ENCODE assay signal across 8 cellular contexts in the genomic region with DNA sequence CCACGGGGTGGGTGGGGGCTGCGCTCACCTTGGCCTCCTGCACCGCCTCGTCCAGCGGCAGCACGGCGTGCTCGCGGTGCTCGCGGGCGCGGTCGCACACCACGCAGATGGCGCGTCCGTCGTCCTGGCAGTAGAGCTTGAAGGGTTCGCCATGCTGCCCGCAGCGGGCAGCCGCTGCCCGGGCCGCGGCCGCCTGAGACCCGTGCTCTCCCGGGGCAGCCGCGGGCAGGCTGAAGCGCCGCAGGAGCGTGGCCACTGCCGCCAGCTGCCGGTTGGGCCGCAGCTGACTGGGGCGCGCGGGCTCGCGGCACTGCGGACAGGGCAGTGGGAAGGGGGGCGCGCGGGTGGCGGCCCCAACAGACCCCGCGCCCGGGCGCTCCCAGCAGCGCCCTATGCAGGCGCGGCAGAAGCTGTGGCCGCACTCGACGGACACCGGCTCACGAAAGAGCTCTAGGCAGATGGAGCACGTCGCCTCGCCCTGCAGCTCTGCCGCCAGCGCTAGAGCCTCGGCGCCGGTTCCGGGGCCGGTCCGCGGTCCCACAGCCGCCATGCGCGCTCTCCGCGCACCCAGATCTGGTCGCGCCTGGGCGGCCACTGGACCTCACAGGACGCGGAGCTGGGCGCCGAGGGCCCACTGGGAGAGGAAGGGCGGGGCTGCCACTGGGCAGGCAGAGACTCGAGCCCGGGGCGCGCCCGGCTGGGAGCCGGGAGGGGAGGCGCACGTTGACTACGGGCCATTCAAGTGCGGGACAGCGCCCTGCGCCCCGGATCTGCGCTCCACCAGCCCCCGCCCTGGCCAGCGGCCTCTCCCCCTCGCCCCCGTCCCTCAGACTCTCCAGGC. TPM values are rescaled to one million over a fixed set of nuclear protein-coding genes. Genes with fewer than 3 reads are reported as not detected.
DNase-seq lines count a peak whose midpoint lies in the region; ATAC-seq, FAIRE-seq and TF ChIP-seq lines count a peak whose summit lies in the region.

Gene TRIM7 (minus strand): TSS at position 636 of the 841 bp plus-strand sequence. CDS start 86 bp downstream, at position 550.

- no peaks in the 10 kb centered on the region for H3K9me3 ChIP-seq in H1 (ENCODE audit: insufficient read depth in 2 of 2, low read depth in 1 of 2, low read length in 1 of 2)
- H3K9me3 ChIP-seq in muscle layer of colon (ENCODE audit: low read length), result no peaks in the 10 kb centered on the region

- H4K8ac ChIP-seq in H1 (ENCODE audit: extremely low read depth, insufficient read depth, low read length), result peak within 1 kb of the TSS; percentile 81; the same call in 1 of the 2 replicates

- no peaks in the 10 kb centered on the region for H3K79me1 ChIP-seq in H1 (ENCODE audit: low read depth, low read length)

- H3K14ac ChIP-seq in H1 (ENCODE audit: insufficient read length), result no peak within 1 kb of the TSS

- no peak for TF ChIP-seq CTCF in H1 (IDR thresholded peaks at IDR 0.05; ENCODE audit: control extremely low read depth in 1 of 3, insufficient read depth in 1 of 3, low read depth in 1 of 3, low read length in 3 of 3)

- FAIRE-seq in H1 (lab: Jason Lieb, UNC), result no peak

- CTCF ChIA-PET in H1 (lab: Charles Lee; ENCODE audit: partially characterized antibody), result interaction anchor here (0.8 to 14.5 kb wide), 4 partner anchors 7 to 69 kb away, joined by 3 to 197 read pairs (median 5); no protein-coding TSS in a partner anchor

- no peak within 1 kb of the TSS for H2BK120ac ChIP-seq in H1 (replicated peaks; ENCODE audit: low read depth, low read length)

- H2BK20ac ChIP-seq in H1 (ENCODE audit: low read length), result no peak within 1 kb of the TSS

- no peak for ATAC-seq in GM21360 (IDR thresholded peaks at IDR 0.05; ENCODE audit: unreplicated experiment)

- H3K27me3 ChIP-seq in H1 (replicated peaks in 1 of 4; ENCODE audit: control insufficient read depth in 3 of 4, extremely low read depth in 1 of 4, insufficient read depth in 3 of 4, low read length in 3 of 4), result peaks cover 30 to 67% (median 55%) of the 10 kb centered on the region in 4 experiments
- H3K27me3 ChIP-seq in muscle layer of colon (ENCODE audit: control insufficient read depth in 1 of 2, insufficient read depth in 2 of 2, low read length in 2 of 2), result peaks cover 0 to 17% of the 10 kb centered on the region in 2 donors

- H3K4ac ChIP-seq in H1 (replicated peaks; ENCODE audit: insufficient read length, low read depth, low read length), result no peak within 1 kb of the TSS

- H3K4me3 ChIP-seq in H1 (ENCODE audit: extremely low read depth in 1 of 4, insufficient read depth in 2 of 4, low read depth in 3 of 4, low read length in 4 of 4), result peak within 1 kb of the TSS; percentile 55 to 87 (median 80)
- peak within 1 kb of the TSS; percentile 54 to 62 for H3K4me3 ChIP-seq in muscle layer of colon (ENCODE audit: low read depth in 1 of 2, low read length in 2 of 2)

- H3K23me2 ChIP-seq in H1 (ENCODE audit: low read depth, low read length), result peaks cover 24% of the 10 kb centered on the region

- H2BK5ac ChIP-seq in H1 (ENCODE audit: low read depth, low read length), result no peak within 1 kb of the TSS

- TF ChIP-seq POLR2A in H1 (IDR thresholded peaks at IDR 0.05; ENCODE audit: control extremely low read depth in 1 of 2, low read depth in 2 of 2, low read length in 2 of 2), result no peak

- H2BK15ac ChIP-seq in H1 (ENCODE audit: low read length), result peak within 1 kb of the TSS; percentile 46; the same call in 1 of the 2 replicates

- H2AFZ ChIP-seq in H1 (ENCODE audit: low read length), result peak within 1 kb of the TSS; percentile 8; the same call in 1 of the 2 replicates

- H3K23ac ChIP-seq in H1 (ENCODE audit: insufficient read length), result no peak within 1 kb of the TSS

- H4K91ac ChIP-seq in H1 (replicated peaks; ENCODE audit: insufficient read length, low read length), result no peak within 1 kb of the TSS

- no peak for TF ChIP-seq EP300 in H1 (IDR thresholded peaks at IDR 0.05; ENCODE audit: borderline replicate concordance in 1 of 2, low read depth in 2 of 2, low read length in 2 of 2)

- peak within 1 kb of the TSS; percentile 68; the same call in 1 of the 2 replicates for H2BK12ac ChIP-seq in H1 (ENCODE audit: low read depth, low read length)

- H4K20me1 ChIP-seq in H1 (replicated peaks in 1 of 2; ENCODE audit: control insufficient read depth in 1 of 2, insufficient read depth in 2 of 2, low read length in 2 of 2), result peaks cover 2 to 3% of the 10 kb centered on the region in 2 experiments

- DNase-seq in EH (ENCODE audit: low read depth), result peak; percentile 71
- DNase-seq in RPMI7951 (ENCODE audit: low read depth), result peak; percentile 69
- no peak for DNase-seq in H1 (ENCODE audit: low read depth in 1 of 2, low spot score in 2 of 2)
- no peak for DNase-seq in H4 (ENCODE audit: low spot score)
- no peak for DNase-seq in caudate nucleus (lab: John Stamatoyannopoulos, UW)
- no peak for DNase-seq in mucosa of gallbladder (ENCODE audit: low spot score)

- H3K36me3 ChIP-seq in H1 (ENCODE audit: control insufficient read depth in 2 of 4, insufficient read depth in 4 of 4, low read length in 3 of 4) (peaks cover 0 to 7% (median 0%) of the 10 kb centered on the region in 4 experiments; a peak in 1 of 8 replicates), muscle layer of colon (ENCODE audit: insufficient read depth, low read length) (no peaks in the 10 kb centered on the region)

- H3K4me2 ChIP-seq in H1 (ENCODE audit: insufficient read depth in 1 of 2, low read depth in 2 of 2, low read length in 2 of 2), result peak within 1 kb of the TSS; percentile 93 to 99

- no peak within 1 kb of the TSS for H3K27ac ChIP-seq in H1 (ENCODE audit: low read depth, low read length)
- H3K27ac ChIP-seq in muscle layer of colon (ENCODE audit: low read depth, low read length), result no peak within 1 kb of the TSS
- H3K27ac ChIP-seq in caudate nucleus (ENCODE audit: low read depth, low read length), result no peak within 1 kb of the TSS

- H3K56ac ChIP-seq in H1 (replicated peaks; ENCODE audit: insufficient read length, low read depth, low read length), result no peak within 1 kb of the TSS

- WGBS in H1 (ENCODE audit: extremely low coverage in 1 of 2, insufficient coverage in 1 of 2, insufficient read length in 1 of 2, insufficient replicate concordance in 2 of 2, low coverage in 1 of 2, low lambda C conversion rate in 2 of 2, missing lambda C conversion rate in 1 of 2), 2 experiments, result 2% methylated on average over 54 of the region's 102 CpGs; no CpG with 5 or more reads in 1 of the 2 experiments

- no peak within 1 kb of the TSS; the same call in 1 of the 2 replicates for H3K18ac ChIP-seq in H1 (ENCODE audit: extremely low read depth, low read length)

- H3K4me1 ChIP-seq in H1 (replicated peaks in 1 of 4; ENCODE audit: control insufficient read depth in 3 of 4, insufficient read depth in 4 of 4, low read length in 3 of 4) (peaks cover 0 to 15% (median 8%) of the 10 kb centered on the region in 4 experiments; a peak in 6 of 7 replicates), muscle layer of colon (ENCODE audit: insufficient read depth, low read length) (peaks cover 19% of the 10 kb centered on the region)

- H3K9ac ChIP-seq in H1 (replicated peaks in 1 of 4; ENCODE audit: extremely low read depth in 1 of 4, low read depth in 3 of 4, low read length in 3 of 4), result peak within 1 kb of the TSS in 1 of 4 experiments; percentile 54; a peak in 3 of 7 replicates
- H3K9ac ChIP-seq in muscle layer of colon (ENCODE audit: low read length), result no peak within 1 kb of the TSS

- POLR2A ChIA-PET in H1 (lab: Charles Lee; ENCODE audit: partially characterized antibody), result interaction anchor here (1.3 to 8.4 kb wide), 5 partner anchors 12 to 57 kb away, joined by 5 to 90 read pairs (median 32); partner anchors contain the start of genes RACK1 and TRIM52

- no peak within 1 kb of the TSS for H2AK5ac ChIP-seq in H1 (ENCODE audit: low read depth, low read length)

- H3K79me2 ChIP-seq in H1 (ENCODE audit: control insufficient read depth in 1 of 2, insufficient read depth in 2 of 2, low read length in 2 of 2), result no peaks in the 10 kb centered on the region

- TF ChIP-seq RAD21 in H1 (IDR thresholded peaks at IDR 0.05 in 1 of 2, conservative IDR thresholded peaks at IDR 0.05 in 1 of 2; ENCODE audit: low read depth in 2 of 2, low read length in 2 of 2), result no peak

- H4K5ac ChIP-seq in H1 (ENCODE audit: insufficient read length, low read depth, low read length), result no peak within 1 kb of the TSS

TF ChIP-seq in H1, 55 proteins besides CTCF, POLR2A, EP300 and RAD21 (continues in another document):
- TF ChIP-seq RNF2 (IDR thresholded peaks at IDR 0.05; ENCODE audit: borderline replicate concordance, low read depth, low read length, missing control alignments, poor library complexity, severe bottlenecking) (peak; percentile 36), NANOG (IDR thresholded peaks at IDR 0.05; ENCODE audit: insufficient read depth, low read depth, low read length, poor library complexity, severe bottlenecking) (no peak)

RNA-seq across cellular contexts. Expression of gene TRIM7, which starts in this region (rescaled TPM):
- total RNA-seq in RPMI7951 (2014; rRNA removed; shearing (Covaris generic)), result 16.1 and 20.6 TPM in 2 replicates
- 0.44 and 0.47 TPM in 2 replicates for total RNA-seq in H1 (2021; fragmentation: NEBNext Ultra II Directional; extraction: Animal tissue kit (Norgen Biotek cat#: 25700))
- 0.36 and 0.57 TPM in 2 replicates for polyA plus RNA-seq in H1 (2011; rRNA removed)
- polyA plus RNA-seq in H1 (2011; cell fraction: cytosol; rRNA removed), result 0.62 TPM
- 0.54 TPM for polyA plus RNA-seq in H1 (2011; cell fraction: nucleus; rRNA removed)
- 0.35 to 1.0 TPM (median 0.45 TPM) in 4 replicates for polyA plus RNA-seq in H1 (2012, experiment 1 of 2)
- 0.55 TPM for polyA plus RNA-seq in H1 (2012, experiment 2 of 2)
- polyA plus RNA-seq in H1 (2013, experiment 1 of 2), result 0.53 TPM
- polyA plus RNA-seq in H1 (2013, experiment 2 of 2), result 0.28 TPM
- 0.05 TPM in 1 of 2 replicates, not detected in the other for polyA minus RNA-seq in H1 (2011; rRNA and poly(A)+ RNA removed)
- polyA minus RNA-seq in H1 (2011; cell fraction: cytosol; rRNA and poly(A)+ RNA removed), result not detected
- polyA minus RNA-seq in H1 (2011; cell fraction: nucleus; rRNA and poly(A)+ RNA removed), result 0.60 TPM
- total RNA-seq in H4 (2014; rRNA removed; shearing (Covaris generic)), result 0.10 and 0.27 TPM in 2 replicates
- 1.2 TPM for total RNA-seq in mucosa of gallbladder

Comparison
In these comparisons a context has a peak if more than half of its experiments do, and no peak if none do; other contexts are left out.
1. DNase-seq: peak in EH (single experiment) and RPMI7951 (single experiment); none in H1 (0 of 2), H4 (single experiment), caudate nucleus (0 of 61) and mucosa of gallbladder (single experiment).